In the genomic region with DNA sequence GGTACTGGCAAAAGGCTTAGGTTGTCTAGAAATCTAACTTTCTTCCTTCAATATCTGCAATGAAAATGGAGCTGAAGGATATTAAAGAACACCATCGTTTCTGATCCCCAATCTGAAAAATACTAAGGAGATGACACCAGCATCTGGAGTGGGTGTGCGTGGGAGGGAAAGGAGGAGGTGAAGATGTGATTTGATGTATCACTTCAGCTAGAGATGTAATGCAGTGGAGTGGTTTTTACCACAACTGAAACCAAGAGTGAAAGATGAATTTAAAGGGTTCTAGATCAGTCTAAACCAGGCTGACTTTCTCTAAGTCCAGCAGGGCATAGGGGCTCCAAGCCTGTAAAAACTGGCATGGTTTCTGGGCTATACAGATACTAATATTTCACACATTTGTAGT, we compare ENCODE assay signal across 8 cellular contexts.
DNase-seq lines count a peak whose midpoint lies in the region; ATAC-seq lines count a peak whose summit lies in the region.
"Had no signal": no experiment of that assay in that cellular context is flagged by ENCODE, and none has a peak within 500 bp of the region (broad histone marks: within the 10 kb centered on the region; RNA-seq: fewer than 3 reads in every experiment).

No MANE protein-coding gene starts in this region.

- no peak overlapping the region for H3K27ac Mint-ChIP-seq in activated CD8-positive, alpha-beta T cell treated with anti-CD3 and anti-CD28 coated beads, Interleukin-2, amount 10 ng/mL, durations not matched to agents 7 days and 5 days

- no peak overlapping the region for H3K4me3 ChIP-seq in H7 (ENCODE audit: insufficient read depth, low read depth, low read length)
- H3K4me3 ChIP-seq: SK-N-MC had no signal

- no peak for DNase-seq in activated CD8-positive, alpha-beta T cell treated with anti-CD3 and anti-CD28 coated beads, Interleukin-2, amount 10 ng/mL, durations not matched to agents 7 days and 5 days
- peak; percentile 49 to 62 for DNase-seq in stimulated activated CD8-positive, alpha-beta memory T cell treated with anti-CD3 and anti-CD28 coated beads, Interleukin-15, amount 100 ng/mL, for 48 hours (ENCODE audit: low read depth in 2 of 2)
- no peak for DNase-seq in H7
- DNase-seq in left cardiac atrium: no peak

- intact Hi-C loops in left cardiac atrium (cut with DNase I): no loop called here

- H3K27me3 Mint-ChIP-seq in activated CD8-positive, alpha-beta T cell treated with anti-CD3 and anti-CD28 coated beads, Interleukin-2, amount 10 ng/mL, durations not matched to agents 7 days and 5 days (ENCODE audit: low read depth): no peaks in the 10 kb centered on the region

- POLR2A ChIA-PET in activated CD8-positive, alpha-beta T cell treated with anti-CD3 and anti-CD28 coated beads, Interleukin-2, amount 10 ng/mL, durations not matched to agents 7 days and 5 days (lab: Charles Lee): interaction anchor here (1.4 kb wide), 1 partner anchor 14 kb away, joined by 3 read pairs; no protein-coding TSS in a partner anchor

- H3K27me3 ChIP-seq in H7 (ENCODE audit: control insufficient read depth, insufficient read depth, low read length): no peaks in the 10 kb centered on the region

- H3K36me3 ChIP-seq in H7 (replicated peaks; ENCODE audit: control insufficient read depth, insufficient read depth, low read length): no peaks in the 10 kb centered on the region

- peak; percentile 73 for ATAC-seq in GM19043 (IDR thresholded peaks at IDR 0.05; ENCODE audit: low read depth, unreplicated experiment)
- ATAC-seq in HG02642 (IDR thresholded peaks at IDR 0.05; ENCODE audit: poor library complexity, unreplicated experiment): peak; percentile 87
- peak; percentile 68 for ATAC-seq in activated CD8-positive, alpha-beta T cell treated with anti-CD3 and anti-CD28 coated beads, Interleukin-2, amount 10 ng/mL, durations not matched to agents 7 days and 5 days
- no peak for ATAC-seq in GM21737 (IDR thresholded peaks at IDR 0.05; ENCODE audit: unreplicated experiment)
- ATAC-seq in left cardiac atrium: no peak

- no peak overlapping the region for H3K4me3 Mint-ChIP-seq in activated CD8-positive, alpha-beta T cell treated with anti-CD3 and anti-CD28 coated beads, Interleukin-2, amount 10 ng/mL, durations not matched to agents 7 days and 5 days

- H3K36me3 Mint-ChIP-seq in activated CD8-positive, alpha-beta T cell treated with anti-CD3 and anti-CD28 coated beads, Interleukin-2, amount 10 ng/mL, durations not matched to agents 7 days and 5 days (ENCODE audit: low read depth): no peaks in the 10 kb centered on the region

- H3K4me1 Mint-ChIP-seq in activated CD8-positive, alpha-beta T cell treated with anti-CD3 and anti-CD28 coated beads, Interleukin-2, amount 10 ng/mL, durations not matched to agents 7 days and 5 days (ENCODE audit: low read depth): peaks cover 18% of the 10 kb centered on the region

- CTCF ChIA-PET in activated CD8-positive, alpha-beta T cell treated with anti-CD3 and anti-CD28 coated beads, Interleukin-2, amount 10 ng/mL, durations not matched to agents 7 days and 5 days (lab: Charles Lee): interaction anchor here (0.8 to 1.6 kb wide), 4 partner anchors 32 to 86 kb away, joined by 3 to 4 read pairs (median 4); no protein-coding TSS in a partner anchor

- peaks cover 8% of the 10 kb centered on the region for H3K9me3 Mint-ChIP-seq in activated CD8-positive, alpha-beta T cell treated with anti-CD3 and anti-CD28 coated beads, Interleukin-2, amount 10 ng/mL, durations not matched to agents 7 days and 5 days (ENCODE audit: insufficient read depth)

Comparison
In these comparisons a context has a peak if more than half of its experiments do, and no peak if none do; other contexts are left out.
1. ATAC-seq: peak in GM19043 (single experiment), HG02642 (single experiment) and activated CD8-positive, alpha-beta T cell treated with anti-CD3 and anti-CD28 coated beads, Interleukin-2, amount 10 ng/mL, durations not matched to agents 7 days and 5 days (single experiment); none in GM21737 (single experiment) and left cardiac atrium (0 of 2).
2. DNase-seq: peak in stimulated activated CD8-positive, alpha-beta memory T cell treated with anti-CD3 and anti-CD28 coated beads, Interleukin-15, amount 100 ng/mL, for 48 hours (2 of 2); none in activated CD8-positive, alpha-beta T cell treated with anti-CD3 and anti-CD28 coated beads, Interleukin-2, amount 10 ng/mL, durations not matched to agents 7 days and 5 days (single experiment), H7 (single experiment) and left cardiac atrium (single experiment).